ENCODE assay signal across 15 cellular contexts in genomic region chr2:3241971-3242746, GRCh38.
DNase-seq lines count a peak whose midpoint lies in the region; ATAC-seq, FAIRE-seq and TF ChIP-seq lines count a peak whose summit lies in the region.
"Had no signal": no experiment of that assay in that cellular context is flagged by ENCODE, and none has a peak within 500 bp of the region (broad histone marks: within the 10 kb centered on the region; RNA-seq: fewer than 3 reads in every experiment).

No MANE protein-coding gene starts in this region.

- no peaks in the 10 kb centered on the region for H3K9me3 ChIP-seq in CD4-positive, CD25-positive, alpha-beta regulatory T cell (ENCODE audit: control insufficient read depth in 2 of 2, low read length in 2 of 2)
- H3K9me3 ChIP-seq in HepG2 (ENCODE audit: low read length) = no peaks in the 10 kb centered on the region
- H3K9me3 ChIP-seq: mucosa of descending colon had no signal

- DNase-seq in CD4-positive, CD25-positive, alpha-beta regulatory T cell = no peak
- no peak for DNase-seq in effector memory CD8-positive, alpha-beta T cell
- DNase-seq in brain microvascular endothelial cell (no peak), HepG2 (ENCODE audit: low spot score) (no peak)
- DNase-seq: erythroblast; NCI-H1417 treated with DMSO at 0.1 percent for 48 hours; stimulated activated CD4-positive, alpha-beta T cell treated with anti-CD3 and anti-CD28 coated beads, Interleukin-12 subunit alpha, Interleukin-12 subunit beta, amount 100 ng/mL, for 4 hours had no signal

- H3K27ac Mint-ChIP-seq in CD4-positive, CD25-positive, alpha-beta regulatory T cell = peak overlapping the region in 2 of 3 donors; percentile 44 to 81
- H3K27ac Mint-ChIP-seq in effector memory CD8-positive, alpha-beta T cell = peak overlapping the region; percentile 81 to 88

- H4K20me1 ChIP-seq in HepG2 (ENCODE audit: insufficient read depth, low read length) = no peaks in the 10 kb centered on the region

- no peaks in the 10 kb centered on the region for H3K27me3 ChIP-seq in CD4-positive, CD25-positive, alpha-beta regulatory T cell (ENCODE audit: control insufficient read depth, insufficient read depth, low read length)
- H3K27me3 ChIP-seq in brain microvascular endothelial cell (replicated peaks) (no peaks in the 10 kb centered on the region), HepG2 (ENCODE audit: control insufficient read depth in 1 of 2, insufficient read depth in 2 of 2, low read length in 2 of 2) (no peaks in the 10 kb centered on the region)

- no TSS peak for BruUV-seq in HepG2 (replicated peaks; lab: Mats Ljungman, UMichigan)

- no peak for TF ChIP-seq POLR2A in HepG2 (IDR thresholded peaks at IDR 0.05; ENCODE audit: insufficient read depth in 1 of 2, low read depth in 2 of 2, low read length in 2 of 2)

- ATAC-seq in CD4-positive, CD25-positive, alpha-beta regulatory T cell (ENCODE audit: low read depth in 2 of 2) = no peak
- ATAC-seq in GM18868 (IDR thresholded peaks at IDR 0.05; ENCODE audit: unreplicated experiment) = peak; percentile 4
- ATAC-seq in HG03103 (IDR thresholded peaks at IDR 0.05; ENCODE audit: low read depth, unreplicated experiment) = peak; percentile 13
- ATAC-seq in effector memory CD8-positive, alpha-beta T cell (replicated peaks) = peak; percentile 32
- ATAC-seq in GM19351 (IDR thresholded peaks at IDR 0.05; ENCODE audit: unreplicated experiment) = no peak
- no peak for ATAC-seq in HepG2
- no peak for ATAC-seq in HG03039 (IDR thresholded peaks at IDR 0.05; ENCODE audit: unreplicated experiment)

- H3K4me1 Mint-ChIP-seq in CD4-positive, CD25-positive, alpha-beta regulatory T cell = peaks cover 9 to 31% (median 19%) of the 10 kb centered on the region in 4 donors
- H3K4me1 Mint-ChIP-seq in effector memory CD8-positive, alpha-beta T cell (ENCODE audit: low read depth in 2 of 2) = peaks cover 28 to 34% of the 10 kb centered on the region in 2 donors

- in situ Hi-C loops in brain microvascular endothelial cell (cut with HindIII; ENCODE audit: low pct_ligation_motif_present, low sequenced_read_pairs) = no loop called here
- in situ Hi-C loops in HepG2 (cut with HindIII; ENCODE audit: extremely low pct_ligation_motif_present, low pct_unique_long_range_greater_than_20kb) = no loop called here

- no peaks in the 10 kb centered on the region for H3K27me3 Mint-ChIP-seq in CD4-positive, CD25-positive, alpha-beta regulatory T cell
- H3K27me3 Mint-ChIP-seq in effector memory CD8-positive, alpha-beta T cell = no peaks in the 10 kb centered on the region

- CTCF ChIA-PET in HepG2 (lab: Yijun Ruan, JAX; ENCODE audit: low intra/inter-chr PET ratio, low total read pairs) = no interaction called here

- H3K4me2 ChIP-seq in HepG2 (ENCODE audit: low read depth, low read length) = no peak overlapping the region

- TF ChIP-seq RAD21 in HepG2 (CRISPR knock-in tag; IDR thresholded peaks at IDR 0.05) = no peak

- POLR2A ChIA-PET in HepG2 (lab: Yijun Ruan, JAX) = no interaction called here

- no peaks in the 10 kb centered on the region for H3K79me2 ChIP-seq in HepG2 (ENCODE audit: insufficient read depth, low read length)

- H3K4me3 ChIP-seq in CD4-positive, CD25-positive, alpha-beta regulatory T cell (ENCODE audit: low read depth, low read length) = peak overlapping the region; percentile 76
- H3K4me3 ChIP-seq in brain microvascular endothelial cell (ENCODE audit: low read depth, low read length) (no peak overlapping the region), HepG2 (replicated peaks in 1 of 3; ENCODE audit: insufficient read depth in 1 of 3, low read depth in 2 of 3, low read length in 3 of 3) (no peak overlapping the region)
- H3K4me3 ChIP-seq: GM23248, mucosa of descending colon, SK-N-MC had no signal

- intact Hi-C loops in HepG2 (cut with micrococcal nuclease; ENCODE audit: unreplicated experiment) = no loop called here

- peaks cover 45% of the 10 kb centered on the region for H3K4me1 ChIP-seq in CD4-positive, CD25-positive, alpha-beta regulatory T cell (ENCODE audit: control insufficient read depth, insufficient read depth, low read length, poor library complexity, severe bottlenecking)
- peaks cover 2% of the 10 kb centered on the region for H3K4me1 ChIP-seq in HepG2 (ENCODE audit: insufficient read depth, low read length)

- peaks cover 4% of the 10 kb centered on the region for H3K36me3 ChIP-seq in CD4-positive, CD25-positive, alpha-beta regulatory T cell (ENCODE audit: control insufficient read depth, insufficient read depth, low read length)
- no peaks in the 10 kb centered on the region for H3K36me3 ChIP-seq in brain microvascular endothelial cell (replicated peaks)
- peaks cover 0 to 4% of the 10 kb centered on the region in 2 experiments; a peak in 3 of 5 replicates for H3K36me3 ChIP-seq in HepG2 (replicated peaks in 1 of 2; ENCODE audit: control insufficient read depth in 1 of 2, insufficient read depth in 2 of 2, low read length in 2 of 2)

- H3K4me3 Mint-ChIP-seq in CD4-positive, CD25-positive, alpha-beta regulatory T cell = peak overlapping the region; percentile 12 to 75 (median 49)
- H3K4me3 Mint-ChIP-seq in effector memory CD8-positive, alpha-beta T cell = peak overlapping the region; percentile 58 to 67

- TF ChIP-seq CTCF in brain microvascular endothelial cell (IDR thresholded peaks at IDR 0.05; ENCODE audit: low read depth, low read length, missing control alignments) (no peak), HepG2 (CRISPR knock-in tag; IDR thresholded peaks at IDR 0.05) (no peak)

- H3K9me3 Mint-ChIP-seq in CD4-positive, CD25-positive, alpha-beta regulatory T cell = no peaks in the 10 kb centered on the region
- no peaks in the 10 kb centered on the region for H3K9me3 Mint-ChIP-seq in effector memory CD8-positive, alpha-beta T cell

- FAIRE-seq in HepG2 (lab: Jason Lieb, UNC) = no peak
- FAIRE-seq: colon had no signal

- H3K9ac ChIP-seq in HepG2 (ENCODE audit: insufficient read depth, low read depth, low read length) = no peak overlapping the region
- H3K9ac ChIP-seq: GM23248 had no signal

- 91% methylated on average over 16 of the region's 25 CpGs for WGBS in HepG2 (ENCODE audit: low lambda C conversion rate)

- TF ChIP-seq EP300 in HepG2 (IDR thresholded peaks at IDR 0.05; ENCODE audit: low read depth in 2 of 2, low read length in 2 of 2) = no peak
- no peak for TF ChIP-seq EP300 in HepG2 (CRISPR knock-in tag; IDR thresholded peaks at IDR 0.05; ENCODE audit: borderline replicate concordance)

- no peak overlapping the region for H2AFZ ChIP-seq in HepG2 (ENCODE audit: low read length)
- H2AFZ ChIP-seq: GM23248 had no signal

- peak overlapping the region; percentile 71 for H3K27ac ChIP-seq in CD4-positive, CD25-positive, alpha-beta regulatory T cell (ENCODE audit: insufficient read depth, low read length, poor library complexity, severe bottlenecking)
- H3K27ac ChIP-seq in brain microvascular endothelial cell (no peak overlapping the region), HepG2 (ENCODE audit: extremely low read length, insufficient read depth, low read length) (no peak overlapping the region)
- H3K27ac ChIP-seq: GM23248, SK-N-MC had no signal

- H3K36me3 Mint-ChIP-seq in CD4-positive, CD25-positive, alpha-beta regulatory T cell = peaks cover 16% of the 10 kb centered on the region
- peaks cover 3% of the 10 kb centered on the region for H3K36me3 Mint-ChIP-seq in effector memory CD8-positive, alpha-beta T cell (ENCODE audit: insufficient read depth)

TF ChIP-seq in HepG2, 621 proteins besides CTCF, POLR2A, EP300 and RAD21:
- TF ChIP-seq ZNF333 (CRISPR knock-in tag; IDR thresholded peaks at IDR 0.05; ENCODE audit: borderline replicate concordance) = no peak
- TF ChIP-seq SALL1 (CRISPR knock-in tag; IDR thresholded peaks at IDR 0.05) = no peak
- no peak for TF ChIP-seq HDAC2 (CRISPR knock-in tag; IDR thresholded peaks at IDR 0.05)
- TF ChIP-seq TCF7L2 (IDR thresholded peaks at IDR 0.05; ENCODE audit: low read depth, low read length) = no peak

Comparison
In these comparisons a context has a peak if more than half of its experiments do, and no peak if none do; other contexts are left out.
1. ATAC-seq: peak in GM18868 (single experiment), HG03103 (single experiment) and effector memory CD8-positive, alpha-beta T cell (single experiment); none in CD4-positive, CD25-positive, alpha-beta regulatory T cell (0 of 2), GM19351 (single experiment), HepG2 (single experiment) and HG03039 (single experiment).